In genomic region chr19:33499671-33500506, GRCh38 we compare ENCODE assay signal across 22 cellular contexts.
"Had no signal": no experiment of that assay in that cellular context is flagged by ENCODE, and none has a peak within 500 bp of the region (broad histone marks: within the 10 kb centered on the region; RNA-seq: fewer than 3 reads in every experiment).

No MANE protein-coding gene starts in this region.

- H3K27me3 ChIP-seq: adrenal gland, esophagus squamous epithelium, gastrocnemius medialis, tibial artery had no signal

- H3K27ac Mint-ChIP-seq: activated CD4-positive, alpha-beta T cell treated with anti-CD3 and anti-CD28 coated beads, Interleukin-2, amount 10 ng/mL, durations not matched to agents 7 days and 5 days; activated CD8-positive, alpha-beta T cell treated with anti-CD3 and anti-CD28 coated beads for 36 hours; activated naive CD8-positive, alpha-beta T cell; endodermal cell; nephron progenitor cell; stimulated activated naive CD8-positive, alpha-beta T cell treated with anti-CD3 and anti-CD28 coated beads, Interleukin-15, Interleukin-2, amounts not matched to agents 100 ng/mL and 50 ng/mL, for 24 hours; T-cell; T-helper 2 cell treated with Interferon-gamma antibody and Interleukin-4, amounts not matched to agents 5 μg/mL and 100 μg/mL, for 36 hours had no signal

- ATAC-seq: activated CD4-positive, CD25-positive, alpha-beta regulatory T cell treated with anti-CD3 and anti-CD28 coated beads, Interleukin-2, amount 50 U/mL, for 24 hours; activated CD8-positive, alpha-beta T cell treated with anti-CD3 and anti-CD28 coated beads for 36 hours; gastrocnemius medialis; T-cell had no signal

- H3K4me3 ChIP-seq: adrenal gland, esophagus squamous epithelium, gastrocnemius medialis, tibial artery had no signal

- H3K9me3 ChIP-seq: adrenal gland, esophagus squamous epithelium, gastrocnemius medialis, tibial artery had no signal

- H3K27ac ChIP-seq: adrenal gland, esophagus squamous epithelium, gastrocnemius medialis, tibial artery, VCaP had no signal

- H3K9me3 Mint-ChIP-seq: activated CD4-positive, alpha-beta T cell treated with anti-CD3 and anti-CD28 coated beads, Interleukin-2, amount 10 ng/mL, durations not matched to agents 7 days and 5 days; activated CD8-positive, alpha-beta T cell treated with anti-CD3 and anti-CD28 coated beads for 36 hours; endodermal cell; nephron progenitor cell; stimulated activated naive CD8-positive, alpha-beta T cell treated with anti-CD3 and anti-CD28 coated beads, Interleukin-15, Interleukin-2, amounts not matched to agents 100 ng/mL and 50 ng/mL, for 24 hours; T-cell; T-helper 2 cell treated with Interferon-gamma antibody and Interleukin-4, amounts not matched to agents 5 μg/mL and 100 μg/mL, for 36 hours had no signal

- FAIRE-seq: astrocyte, urothelium cell line had no signal

- DNase-seq: activated CD4-positive, alpha-beta T cell treated with anti-CD3 and anti-CD28 coated beads, Interleukin-2, amount 10 ng/mL, durations not matched to agents 7 days and 5 days; activated CD8-positive, alpha-beta T cell treated with anti-CD3 and anti-CD28 coated beads for 36 hours; activated T-cell treated with anti-CD3 and anti-CD28 coated beads, Interleukin-2, amount 50 U/mL, for 1 hour; adrenal gland; cortex of kidney; endodermal cell; esophagus squamous epithelium; gastrocnemius medialis; hypothalamus; nephron progenitor cell; occipital lobe; stimulated activated CD4-positive, alpha-beta T cell treated with anti-CD3 and anti-CD28 coated beads, Interleukin-12 subunit alpha, Interleukin-12 subunit beta, amount 100 ng/mL, for 4 hours; stimulated activated CD4-positive, alpha-beta T cell treated with anti-CD3 and anti-CD28 coated beads, Interleukin-4, amount 100 ng/mL, for 4 hours; T-cell had no signal

- H3K4me1 ChIP-seq: adrenal gland, gastrocnemius medialis, tibial artery had no signal

- H3K4me3 Mint-ChIP-seq: activated CD4-positive, alpha-beta T cell treated with anti-CD3 and anti-CD28 coated beads, Interleukin-2, amount 10 ng/mL, durations not matched to agents 7 days and 5 days; activated CD8-positive, alpha-beta T cell treated with anti-CD3 and anti-CD28 coated beads for 36 hours; activated naive CD8-positive, alpha-beta T cell; endodermal cell; nephron progenitor cell; stimulated activated naive CD8-positive, alpha-beta T cell treated with anti-CD3 and anti-CD28 coated beads, Interleukin-15, Interleukin-2, amounts not matched to agents 100 ng/mL and 50 ng/mL, for 24 hours; T-cell; T-helper 2 cell treated with Interferon-gamma antibody and Interleukin-4, amounts not matched to agents 5 μg/mL and 100 μg/mL, for 36 hours had no signal

- H3K4me1 Mint-ChIP-seq: endodermal cell, T-cell had no signal

- H3K27me3 Mint-ChIP-seq: activated CD4-positive, alpha-beta T cell treated with anti-CD3 and anti-CD28 coated beads, Interleukin-2, amount 10 ng/mL, durations not matched to agents 7 days and 5 days; activated CD8-positive, alpha-beta T cell treated with anti-CD3 and anti-CD28 coated beads for 36 hours; activated naive CD8-positive, alpha-beta T cell; stimulated activated naive CD8-positive, alpha-beta T cell treated with anti-CD3 and anti-CD28 coated beads, Interleukin-15, Interleukin-2, amounts not matched to agents 100 ng/mL and 50 ng/mL, for 24 hours; T-cell had no signal
